Comparison of ENCODE assay signal across 9 cellular contexts in the genomic region with DNA sequence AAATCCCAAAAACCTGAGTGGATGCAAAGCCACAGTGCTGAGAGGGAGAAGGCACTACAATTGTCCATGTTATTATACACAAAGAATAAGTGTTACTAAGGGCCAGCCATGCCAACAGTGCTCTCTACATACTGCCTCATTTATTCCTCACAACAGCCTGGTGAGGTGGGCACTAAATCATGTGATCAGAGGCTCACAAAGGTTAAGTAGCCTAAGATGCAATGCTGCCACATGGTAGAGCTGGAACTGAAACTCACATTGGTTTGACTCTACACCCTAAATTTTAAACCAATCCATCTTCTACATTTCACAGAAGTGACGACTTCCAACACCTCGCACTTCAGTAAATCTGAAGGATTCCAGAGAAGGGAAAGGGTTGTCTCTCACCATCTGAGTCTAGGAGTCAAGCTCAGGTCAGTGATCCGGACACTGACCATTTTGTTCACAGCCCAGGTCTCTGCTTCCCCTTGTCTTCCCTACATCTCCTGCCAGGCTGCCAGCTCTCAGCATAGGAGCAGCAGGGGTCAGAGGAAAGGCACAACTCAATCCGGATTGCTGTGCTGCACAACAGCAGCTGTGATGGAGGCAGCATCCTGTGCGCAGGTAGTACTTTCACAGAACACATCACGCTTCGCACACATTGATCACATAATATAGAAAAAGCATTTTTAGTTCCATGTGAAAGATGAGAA. TPM values are rescaled to one million over a fixed set of nuclear protein-coding genes. Genes with fewer than 3 reads are reported as not detected.
"Had no signal": no experiment of that assay in that cellular context is flagged by ENCODE, and none has a peak within 500 bp of the region (broad histone marks: within the 10 kb centered on the region; RNA-seq: fewer than 3 reads in every experiment).

No MANE protein-coding gene starts in this region.

- H3K36me3 ChIP-seq: HAP-1 had no signal

- FAIRE-seq: HepG2, K562 had no signal

- DNase-seq: GM23248, GOT3, H7, HFFc6 had no signal

- H3K9me3 ChIP-seq: HAP-1 had no signal

- H3K4me3 ChIP-seq: GM23248, HAP-1, K562 had no signal

- H2AFZ ChIP-seq: GM23248 had no signal

- ATAC-seq: HCT116, HepG2, K562 had no signal

- H3K4me1 ChIP-seq: HAP-1 had no signal

- H3K9ac ChIP-seq: GM23248 had no signal

- H3K27ac ChIP-seq: GM23248, HL-60 had no signal

RNA-seq across cellular contexts. Expression of a gene that starts 29.6 kb away (rescaled TPM):
- total RNA-seq: HepG2 had no signal
